ENCODE assay signal across 2 cellular contexts in the genomic region with DNA sequence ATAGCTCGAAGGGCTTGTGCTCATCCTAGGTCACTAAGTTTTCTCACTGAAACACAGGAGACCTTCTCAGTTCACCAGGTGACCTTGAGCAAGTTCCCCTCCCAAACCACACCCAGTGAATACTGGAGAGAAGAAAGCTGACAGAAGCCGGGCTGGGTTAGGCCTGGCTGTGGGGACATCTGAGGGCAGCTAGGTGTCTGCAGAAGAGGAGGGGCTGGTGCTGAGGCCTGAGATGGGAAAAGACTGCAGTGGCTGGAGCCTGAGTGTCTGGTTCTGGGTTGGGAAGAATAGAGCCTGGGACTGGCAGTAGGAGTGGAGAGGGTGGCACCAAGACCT.
TF ChIP-seq lines count a peak whose summit lies in the region.

No MANE protein-coding gene starts in this region.

TF ChIP-seq in SK-N-SH, 30 proteins besides CTCF, POLR2A, EP300 and RAD21:
- no peak for TF ChIP-seq JUND (IDR thresholded peaks at IDR 0.05)
- no peak for TF ChIP-seq GATA2 (CRISPR knock-in tag; IDR thresholded peaks at IDR 0.05)
- no peak for TF ChIP-seq MXI1 (IDR thresholded peaks at IDR 0.05; ENCODE audit: low read depth, low read length)
- TF ChIP-seq TCF12 (IDR thresholded peaks at IDR 0.05) = no peak
- no peak for TF ChIP-seq FOXM1 (IDR thresholded peaks at IDR 0.05; ENCODE audit: low read depth)
- TF ChIP-seq, protein P1, sequence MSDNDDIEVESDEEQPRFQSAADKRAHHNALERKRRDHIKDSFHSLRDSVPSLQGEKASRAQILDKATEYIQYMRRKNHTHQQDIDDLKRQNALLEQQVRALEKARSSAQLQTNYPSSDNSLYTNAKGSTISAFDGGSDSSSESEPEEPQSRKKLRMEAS (IDR thresholded peaks at IDR 0.05; ENCODE audit: low read depth) = no peak
- TF ChIP-seq, protein P2, sequence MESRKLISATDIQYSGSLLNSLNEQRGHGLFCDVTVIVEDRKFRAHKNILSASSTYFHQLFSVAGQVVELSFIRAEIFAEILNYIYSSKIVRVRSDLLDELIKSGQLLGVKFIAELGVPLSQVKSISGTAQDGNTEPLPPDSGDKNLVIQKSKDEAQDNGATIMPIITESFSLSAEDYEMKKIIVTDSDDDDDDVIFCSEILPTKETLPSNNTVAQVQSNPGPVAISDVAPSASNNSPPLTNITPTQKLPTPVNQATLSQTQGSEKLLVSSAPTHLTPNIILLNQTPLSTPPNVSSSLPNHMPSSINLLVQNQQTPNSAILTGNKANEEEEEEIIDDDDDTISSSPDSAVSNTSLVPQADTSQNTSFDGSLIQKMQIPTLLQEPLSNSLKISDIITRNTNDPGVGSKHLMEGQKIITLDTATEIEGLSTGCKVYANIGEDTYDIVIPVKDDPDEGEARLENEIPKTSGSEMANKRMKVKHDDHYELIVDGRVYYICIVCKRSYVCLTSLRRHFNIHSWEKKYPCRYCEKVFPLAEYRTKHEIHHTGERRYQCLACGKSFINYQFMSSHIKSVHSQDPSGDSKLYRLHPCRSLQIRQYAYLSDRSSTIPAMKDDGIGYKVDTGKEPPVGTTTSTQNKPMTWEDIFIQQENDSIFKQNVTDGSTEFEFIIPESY (IDR thresholded peaks at IDR 0.05; ENCODE audit: borderline replicate concordance, low read depth) = no peak
- TF ChIP-seq, protein P3, sequence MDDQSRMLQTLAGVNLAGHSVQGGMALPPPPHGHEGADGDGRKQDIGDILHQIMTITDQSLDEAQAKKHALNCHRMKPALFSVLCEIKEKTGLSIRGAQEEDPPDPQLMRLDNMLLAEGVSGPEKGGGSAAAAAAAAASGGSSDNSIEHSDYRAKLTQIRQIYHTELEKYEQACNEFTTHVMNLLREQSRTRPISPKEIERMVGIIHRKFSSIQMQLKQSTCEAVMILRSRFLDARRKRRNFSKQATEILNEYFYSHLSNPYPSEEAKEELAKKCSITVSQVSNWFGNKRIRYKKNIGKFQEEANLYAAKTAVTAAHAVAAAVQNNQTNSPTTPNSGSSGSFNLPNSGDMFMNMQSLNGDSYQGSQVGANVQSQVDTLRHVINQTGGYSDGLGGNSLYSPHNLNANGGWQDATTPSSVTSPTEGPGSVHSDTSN (IDR thresholded peaks at IDR 0.05) = no peak

TF ChIP-seq in SK-N-SH treated with all-trans-retinoic acid at 6 μM for 48 hours, 23 proteins besides CTCF, POLR2A, EP300 and RAD21:
- TF ChIP-seq RARB (CRISPR knock-in tag; IDR thresholded peaks at IDR 0.05) = no peak
- TF ChIP-seq SNAI2 (CRISPR knock-in tag; IDR thresholded peaks at IDR 0.05) = no peak
- TF ChIP-seq, protein P4, sequence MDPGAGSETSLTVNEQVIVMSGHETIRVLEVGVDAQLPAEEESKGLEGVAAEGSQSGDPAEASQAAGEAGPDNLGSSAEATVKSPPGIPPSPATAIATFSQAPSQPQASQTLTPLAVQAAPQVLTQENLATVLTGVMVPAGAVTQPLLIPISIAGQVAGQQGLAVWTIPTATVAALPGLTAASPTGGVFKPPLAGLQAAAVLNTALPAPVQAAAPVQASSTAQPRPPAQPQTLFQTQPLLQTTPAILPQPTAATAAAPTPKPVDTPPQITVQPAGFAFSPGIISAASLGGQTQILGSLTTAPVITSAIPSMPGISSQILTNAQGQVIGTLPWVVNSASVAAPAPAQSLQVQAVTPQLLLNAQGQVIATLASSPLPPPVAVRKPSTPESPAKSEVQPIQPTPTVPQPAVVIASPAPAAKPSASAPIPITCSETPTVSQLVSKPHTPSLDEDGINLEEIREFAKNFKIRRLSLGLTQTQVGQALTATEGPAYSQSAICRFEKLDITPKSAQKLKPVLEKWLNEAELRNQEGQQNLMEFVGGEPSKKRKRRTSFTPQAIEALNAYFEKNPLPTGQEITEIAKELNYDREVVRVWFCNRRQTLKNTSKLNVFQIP (CRISPR knock-in tag; IDR thresholded peaks at IDR 0.05; ENCODE audit: borderline replicate concordance, low read depth) = no peak
- no peak for TF ChIP-seq ZNF565 (CRISPR knock-in tag; conservative IDR thresholded peaks at IDR 0.05; ENCODE audit: low read depth)
